ENCODE assay signal across 6 cellular contexts in genomic region chr6:38400101-38400500, GRCh38.
"Had no signal": no experiment of that assay in that cellular context is flagged by ENCODE, and none has a peak within 500 bp of the region (broad histone marks: within the 10 kb centered on the region; RNA-seq: fewer than 3 reads in every experiment).

No MANE protein-coding gene starts in this region.

- H3K4me3 ChIP-seq: GM23248, HAP-1 had no signal

- DNase-seq: GM23248, GOT3, H7, HFFc6, IMR-90 had no signal

- H3K9me3 ChIP-seq: HAP-1 had no signal

- H2AFZ ChIP-seq: GM23248 had no signal

- H3K9ac ChIP-seq: GM23248 had no signal

- H3K36me3 ChIP-seq: HAP-1 had no signal

- H3K27ac ChIP-seq: GM23248 had no signal
